Comparison of ENCODE assay signal across 23 cellular contexts in genomic region chr5:131720714-131721113, GRCh38.
DNase-seq lines count a peak whose midpoint lies in the region; ATAC-seq, FAIRE-seq and TF ChIP-seq lines count a peak whose summit lies in the region.
"Had no signal": no experiment of that assay in that cellular context is flagged by ENCODE, and none has a peak within 500 bp of the region (broad histone marks: within the 10 kb centered on the region; RNA-seq: fewer than 3 reads in every experiment).

No MANE protein-coding gene starts in this region.

- FAIRE-seq in GM19239 (lab: Jason Lieb, UNC) = no peak

- H3K27ac Mint-ChIP-seq in chondrocyte (ENCODE audit: unreplicated experiment) = peak overlapping the region; percentile 9
- H3K27ac Mint-ChIP-seq in stimulated activated naive CD8-positive, alpha-beta T cell treated with anti-CD3 and anti-CD28 coated beads, Interleukin-15, amount 100 ng/mL, for 72 hours = no peak overlapping the region
- H3K27ac Mint-ChIP-seq: activated CD8-positive, alpha-beta T cell treated with anti-CD3 and anti-CD28 coated beads for 36 hours; B cell; nephron; T-helper 2 cell treated with Interferon-gamma antibody and Interleukin-4, amounts not matched to agents 5 μg/mL and 100 μg/mL, for 36 hours; WTC11 had no signal

- no peak for ATAC-seq in HG03196 (IDR thresholded peaks at IDR 0.05; ENCODE audit: unreplicated experiment)
- ATAC-seq in stimulated activated naive CD8-positive, alpha-beta T cell treated with anti-CD3 and anti-CD28 coated beads, Interleukin-15, amount 100 ng/mL, for 72 hours = no peak
- ATAC-seq: activated CD8-positive, alpha-beta T cell treated with anti-CD3 and anti-CD28 coated beads for 36 hours; activated T-cell treated with anti-CD3 and anti-CD28 coated beads, Interleukin-2, amount 50 U/mL, for 4 hours; esophagus mucosa; WTC11 had no signal

- H3K4me1 Mint-ChIP-seq in chondrocyte (ENCODE audit: low read depth) = peaks cover 13% of the 10 kb centered on the region
- no peaks in the 10 kb centered on the region for H3K4me1 Mint-ChIP-seq in stimulated activated naive CD8-positive, alpha-beta T cell treated with anti-CD3 and anti-CD28 coated beads, Interleukin-15, amount 100 ng/mL, for 72 hours
- H3K4me1 Mint-ChIP-seq: nephron, WTC11 had no signal

- peak; percentile 77 for DNase-seq in NCI-H2029 treated with DMSO at 0.1 percent for 48 hours (lab: John Stamatoyannopoulos, UW)
- peak; percentile 45 for DNase-seq in NCI-H345 (lab: John Stamatoyannopoulos, UW)
- DNase-seq in chondrocyte (ENCODE audit: low spot score) = no peak
- DNase-seq in non-pigmented ciliary epithelial cell (ENCODE audit: low read depth) = peak; percentile 3
- no peak for DNase-seq in GM19239 (ENCODE audit: insufficient read length, low spot score)
- DNase-seq in stimulated activated naive CD8-positive, alpha-beta T cell treated with anti-CD3 and anti-CD28 coated beads, Interleukin-15, amount 100 ng/mL, for 72 hours = no peak
- DNase-seq: activated CD8-positive, alpha-beta T cell treated with anti-CD3 and anti-CD28 coated beads for 36 hours; activated naive CD4-positive, alpha-beta T cell treated with anti-CD3 and anti-CD28 coated beads, Interleukin-2, amount 50 U/mL, for 16 hours; activated T-cell treated with anti-CD3 and anti-CD28 coated beads, Interleukin-2, amount 50 U/mL, for 4 hours; Calu3; dorsolateral prefrontal cortex; GF-D8; NCI-H1436; NCI-H524 treated with DMSO at 0.1 percent for 48 hours; stimulated activated CD4-positive, alpha-beta T cell treated with anti-CD3 and anti-CD28 coated beads, Interleukin-4, amount 100 ng/mL, for 24 hours; substantia nigra had no signal

- no peak overlapping the region for H3K4me3 Mint-ChIP-seq in chondrocyte (ENCODE audit: unreplicated experiment)
- no peak overlapping the region for H3K4me3 Mint-ChIP-seq in stimulated activated naive CD8-positive, alpha-beta T cell treated with anti-CD3 and anti-CD28 coated beads, Interleukin-15, amount 100 ng/mL, for 72 hours
- H3K4me3 Mint-ChIP-seq: activated CD8-positive, alpha-beta T cell treated with anti-CD3 and anti-CD28 coated beads for 36 hours; activated T-cell treated with anti-CD3 and anti-CD28 coated beads, Interleukin-2, amount 50 U/mL, for 4 hours; B cell; nephron; T-helper 2 cell treated with Interferon-gamma antibody and Interleukin-4, amounts not matched to agents 5 μg/mL and 100 μg/mL, for 36 hours; WTC11 had no signal

- peaks cover 18% of the 10 kb centered on the region for H3K36me3 Mint-ChIP-seq in chondrocyte (ENCODE audit: low read depth)

- H3K27me3 Mint-ChIP-seq in chondrocyte (ENCODE audit: low read depth) = no peaks in the 10 kb centered on the region
- no peaks in the 10 kb centered on the region for H3K27me3 Mint-ChIP-seq in stimulated activated naive CD8-positive, alpha-beta T cell treated with anti-CD3 and anti-CD28 coated beads, Interleukin-15, amount 100 ng/mL, for 72 hours
- H3K27me3 Mint-ChIP-seq: activated CD8-positive, alpha-beta T cell treated with anti-CD3 and anti-CD28 coated beads for 36 hours; B cell; progenitor cell of endocrine pancreas had no signal

- H3K9me3 Mint-ChIP-seq in chondrocyte (ENCODE audit: low read depth) = peaks cover 19% of the 10 kb centered on the region
- peaks cover 0 to 3% of the 10 kb centered on the region in 2 donors for H3K9me3 Mint-ChIP-seq in stimulated activated naive CD8-positive, alpha-beta T cell treated with anti-CD3 and anti-CD28 coated beads, Interleukin-15, amount 100 ng/mL, for 72 hours
- H3K9me3 Mint-ChIP-seq: WTC11 had no signal

- TF ChIP-seq CTCF in chondrocyte (IDR thresholded peaks at IDR 0.05) = no peak

Comparison
In these comparisons a context has a peak if more than half of its experiments do, and no peak if none do; other contexts are left out.
1. DNase-seq: peak in NCI-H2029 treated with DMSO at 0.1 percent for 48 hours (single experiment), NCI-H345 (single experiment) and non-pigmented ciliary epithelial cell (single experiment); none in chondrocyte (single experiment), GM19239 (single experiment) and stimulated activated naive CD8-positive, alpha-beta T cell treated with anti-CD3 and anti-CD28 coated beads, Interleukin-15, amount 100 ng/mL, for 72 hours (0 of 2).